In genomic region chr10:46291817-46292572, GRCh38 we compare ENCODE assay signal across 2 cellular contexts.
TF ChIP-seq lines count a peak whose summit lies in the region.

No MANE protein-coding gene starts in this region.

TF ChIP-seq in HCT116, 20 proteins besides CTCF, POLR2A, EP300 and RAD21:
- TF ChIP-seq JUND (IDR thresholded peaks at IDR 0.05) (no peak), CEBPB (IDR thresholded peaks at IDR 0.05; ENCODE audit: low read depth) (no peak), ELF1 (IDR thresholded peaks at IDR 0.05; ENCODE audit: borderline replicate concordance, low read depth) (no peak), POLR2AphosphoS5 (IDR thresholded peaks at IDR 0.05; ENCODE audit: low read depth, low read length) (no peak), MAX (IDR thresholded peaks at IDR 0.05) (no peak), SRF (IDR thresholded peaks at IDR 0.05; ENCODE audit: low read depth) (no peak), EGR1 (IDR thresholded peaks at IDR 0.05; ENCODE audit: low read depth) (no peak), FOSL1 (IDR thresholded peaks at IDR 0.05; ENCODE audit: low read depth) (no peak), ZFX (IDR thresholded peaks at IDR 0.05) (no peak), SP1 (IDR thresholded peaks at IDR 0.05; ENCODE audit: low read depth) (no peak), ZNF274 (IDR thresholded peaks at IDR 0.05; ENCODE audit: low read depth, low read length) (no peak), EZH2 (IDR thresholded peaks at IDR 0.05) (no peak)
- TF ChIP-seq, protein P1, sequence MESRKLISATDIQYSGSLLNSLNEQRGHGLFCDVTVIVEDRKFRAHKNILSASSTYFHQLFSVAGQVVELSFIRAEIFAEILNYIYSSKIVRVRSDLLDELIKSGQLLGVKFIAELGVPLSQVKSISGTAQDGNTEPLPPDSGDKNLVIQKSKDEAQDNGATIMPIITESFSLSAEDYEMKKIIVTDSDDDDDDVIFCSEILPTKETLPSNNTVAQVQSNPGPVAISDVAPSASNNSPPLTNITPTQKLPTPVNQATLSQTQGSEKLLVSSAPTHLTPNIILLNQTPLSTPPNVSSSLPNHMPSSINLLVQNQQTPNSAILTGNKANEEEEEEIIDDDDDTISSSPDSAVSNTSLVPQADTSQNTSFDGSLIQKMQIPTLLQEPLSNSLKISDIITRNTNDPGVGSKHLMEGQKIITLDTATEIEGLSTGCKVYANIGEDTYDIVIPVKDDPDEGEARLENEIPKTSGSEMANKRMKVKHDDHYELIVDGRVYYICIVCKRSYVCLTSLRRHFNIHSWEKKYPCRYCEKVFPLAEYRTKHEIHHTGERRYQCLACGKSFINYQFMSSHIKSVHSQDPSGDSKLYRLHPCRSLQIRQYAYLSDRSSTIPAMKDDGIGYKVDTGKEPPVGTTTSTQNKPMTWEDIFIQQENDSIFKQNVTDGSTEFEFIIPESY (IDR thresholded peaks at IDR 0.05; ENCODE audit: extremely low read depth, insufficient replicate concordance, low read length): no peak

TF ChIP-seq in H1, 55 proteins besides CTCF, POLR2A, EP300 and RAD21:
- TF ChIP-seq TBP (IDR thresholded peaks at IDR 0.05; ENCODE audit: low read depth, low read length) (no peak), SIN3A (conservative IDR thresholded peaks at IDR 0.05 in 1 of 2, IDR thresholded peaks at IDR 0.05 in 1 of 2; ENCODE audit: low read depth in 1 of 2, low read length in 2 of 2) (no peak), GTF2F1 (IDR thresholded peaks at IDR 0.05; ENCODE audit: borderline replicate concordance, low read depth, low read length) (no peak)
